ENCODE assay signal across 1 cellular context in the genomic region with DNA sequence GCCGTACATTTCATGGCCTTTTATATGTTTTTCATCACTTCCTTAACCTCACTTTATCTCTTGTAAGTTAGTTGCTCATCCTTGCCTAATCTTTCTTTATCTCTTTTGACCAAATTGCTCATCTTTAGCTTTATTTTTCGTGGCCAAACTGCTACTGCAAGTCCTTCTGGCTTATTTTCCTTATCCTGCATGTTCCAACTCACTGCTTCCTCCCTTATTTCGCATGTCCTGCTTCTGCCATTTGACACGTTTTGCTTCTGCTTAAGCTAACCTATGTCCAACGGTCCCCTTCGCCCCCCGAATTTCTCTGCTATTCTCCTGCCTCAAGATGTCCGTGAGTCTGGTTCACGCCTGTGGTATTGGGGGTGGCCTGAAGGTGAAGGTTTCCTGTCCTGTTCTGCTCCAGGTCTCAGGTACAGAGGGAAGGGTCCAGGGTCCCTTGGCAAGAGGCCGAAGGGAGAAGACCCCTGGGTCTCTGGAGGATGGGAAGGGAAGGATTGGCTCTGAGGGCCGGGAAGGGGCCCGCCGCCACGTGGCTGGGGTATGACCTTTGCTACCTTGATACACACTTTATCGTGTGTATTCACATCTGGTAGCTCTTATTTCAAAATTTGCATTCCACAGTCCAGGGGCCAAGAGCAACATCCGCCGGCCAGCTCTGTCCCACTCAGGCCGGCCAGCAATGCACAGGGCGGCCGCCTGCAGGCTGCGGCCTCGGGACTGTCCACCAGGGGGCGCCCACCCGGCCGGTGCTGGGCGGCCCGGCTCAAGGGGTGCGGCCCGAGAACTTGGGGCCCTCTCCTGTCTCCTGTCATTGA.
TF ChIP-seq lines count a peak whose summit lies in the region.

No MANE protein-coding gene starts in this region.

TF ChIP-seq in HepG2, 621 proteins besides CTCF, POLR2A, EP300 and RAD21 (continued from another document and continues in another):
- 0 out of 2 replicates have a peak, but pooled peaks have one; percentile 43 for TF ChIP-seq BRF2 (CRISPR knock-in tag; IDR thresholded peaks at IDR 0.05)
- no peak for TF ChIP-seq PHF5A (CRISPR knock-in tag; IDR thresholded peaks at IDR 0.05; ENCODE audit: low read depth, unreplicated experiment)
- no peak for TF ChIP-seq IKZF5 (CRISPR knock-in tag; IDR thresholded peaks at IDR 0.05)
- TF ChIP-seq NFRKB (IDR thresholded peaks at IDR 0.05), result no peak
- no peak for TF ChIP-seq ZNF841 (CRISPR knock-in tag; IDR thresholded peaks at IDR 0.05; ENCODE audit: borderline replicate concordance)
- TF ChIP-seq ESRRA (CRISPR knock-in tag; IDR thresholded peaks at IDR 0.05; ENCODE audit: low read depth), result no peak
- no peak for TF ChIP-seq ETS1 (CRISPR knock-in tag; IDR thresholded peaks at IDR 0.05)
- no peak; the same call in 1 of the 2 replicates for TF ChIP-seq ZNF350 (CRISPR knock-in tag; IDR thresholded peaks at IDR 0.05; ENCODE audit: borderline replicate concordance, low read depth)
- TF ChIP-seq ZSCAN12 (CRISPR knock-in tag; IDR thresholded peaks at IDR 0.05), result 0 out of 2 replicates have a peak, but pooled peaks have one; percentile 42
- TF ChIP-seq SP140L (CRISPR knock-in tag; IDR thresholded peaks at IDR 0.05; ENCODE audit: borderline replicate concordance), result no peak
- TF ChIP-seq, protein P1, sequence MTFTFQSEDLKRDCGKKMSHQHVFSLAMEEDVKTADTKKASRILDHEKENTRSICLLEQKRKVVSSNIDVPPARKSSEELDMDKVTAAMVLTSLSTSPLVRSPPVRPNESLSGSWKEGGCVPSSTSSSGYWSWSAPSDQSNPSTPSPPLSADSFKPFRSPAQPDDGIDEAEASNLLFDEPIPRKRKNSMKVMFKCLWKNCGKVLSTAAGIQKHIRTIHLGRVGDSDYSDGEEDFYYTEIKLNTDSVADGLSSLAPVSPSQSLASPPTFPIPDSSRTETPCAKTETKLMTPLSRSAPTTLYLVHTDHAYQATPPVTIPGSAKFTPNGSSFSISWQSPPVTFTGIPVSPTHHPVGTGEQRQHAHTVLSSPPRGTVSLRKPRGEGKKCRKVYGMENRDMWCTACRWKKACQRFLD (CRISPR knock-in tag; IDR thresholded peaks at IDR 0.05; ENCODE audit: borderline replicate concordance), result no peak
- peak; percentile 41; the same call in 1 of the 2 replicates for TF ChIP-seq CBX5 (CRISPR knock-in tag; IDR thresholded peaks at IDR 0.05; ENCODE audit: borderline replicate concordance)
- TF ChIP-seq ZFX (CRISPR knock-in tag; IDR thresholded peaks at IDR 0.05; ENCODE audit: low read depth), result peak; percentile 45
- no peak for TF ChIP-seq MYPOP (CRISPR knock-in tag; IDR thresholded peaks at IDR 0.05)
- 0 out of 2 replicates have a peak, but pooled peaks have one; percentile 46 for TF ChIP-seq ZBED4 (CRISPR knock-in tag; IDR thresholded peaks at IDR 0.05; ENCODE audit: borderline replicate concordance)
- peak; percentile 64; the same call in 1 of the 2 replicates for TF ChIP-seq RFXAP (CRISPR knock-in tag; IDR thresholded peaks at IDR 0.05; ENCODE audit: borderline replicate concordance)
- no peak for TF ChIP-seq MYNN (CRISPR knock-in tag; IDR thresholded peaks at IDR 0.05; ENCODE audit: low read depth)
- no peak for TF ChIP-seq ZNF609 (CRISPR knock-in tag; IDR thresholded peaks at IDR 0.05; ENCODE audit: borderline replicate concordance)
- no peak for TF ChIP-seq CBX1 (IDR thresholded peaks at IDR 0.05; ENCODE audit: low read depth)
- TF ChIP-seq ZBTB46 (CRISPR knock-in tag; IDR thresholded peaks at IDR 0.05; ENCODE audit: borderline replicate concordance), result no peak
- TF ChIP-seq PBX3 (CRISPR knock-in tag; IDR thresholded peaks at IDR 0.05; ENCODE audit: borderline replicate concordance), result no peak
- TF ChIP-seq, protein P2, sequence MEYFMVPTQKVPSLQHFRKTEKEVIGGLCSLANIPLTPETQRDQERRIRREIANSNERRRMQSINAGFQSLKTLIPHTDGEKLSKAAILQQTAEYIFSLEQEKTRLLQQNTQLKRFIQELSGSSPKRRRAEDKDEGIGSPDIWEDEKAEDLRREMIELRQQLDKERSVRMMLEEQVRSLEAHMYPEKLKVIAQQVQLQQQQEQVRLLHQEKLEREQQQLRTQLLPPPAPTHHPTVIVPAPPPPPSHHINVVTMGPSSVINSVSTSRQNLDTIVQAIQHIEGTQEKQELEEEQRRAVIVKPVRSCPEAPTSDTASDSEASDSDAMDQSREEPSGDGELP (IDR thresholded peaks at IDR 0.05; ENCODE audit: borderline replicate concordance, low read depth), result peak; percentile 54; the same call in 1 of the 2 replicates
- TF ChIP-seq FOXK2 (IDR thresholded peaks at IDR 0.05), result no peak
- TF ChIP-seq ZNF629 (CRISPR knock-in tag; conservative IDR thresholded peaks at IDR 0.05), result peak; percentile 60
- peak; percentile 76 for TF ChIP-seq HNF4A (CRISPR knock-in tag; IDR thresholded peaks at IDR 0.05)
